ENCODE assay signal across 19 cellular contexts in the genomic region with DNA sequence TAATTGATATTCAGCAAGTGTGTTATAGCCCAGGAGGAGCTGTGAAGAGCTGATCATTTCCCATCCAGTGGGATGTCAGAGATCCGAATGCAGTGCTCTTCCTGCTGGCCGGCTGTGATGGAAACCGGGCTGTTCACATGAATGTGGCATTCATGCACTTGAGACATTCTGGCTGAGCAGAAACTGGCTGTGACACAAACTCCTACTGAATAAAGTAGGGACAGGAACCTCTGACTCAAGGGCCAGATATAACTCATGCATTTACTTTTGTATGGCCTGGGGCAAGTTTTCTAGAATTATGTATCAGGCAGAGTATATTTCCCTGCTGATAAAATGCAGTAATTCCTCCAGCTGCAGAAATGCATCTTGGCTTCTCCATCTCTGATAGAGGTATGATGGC.
"Had no signal": no experiment of that assay in that cellular context is flagged by ENCODE, and none has a peak within 500 bp of the region (broad histone marks: within the 10 kb centered on the region; RNA-seq: fewer than 3 reads in every experiment).

No MANE protein-coding gene starts in this region.

- H3K9me3 ChIP-seq: MG63, SJCRH30 had no signal

- H3K27ac ChIP-seq: SJCRH30 had no signal

- ATAC-seq: Panc1, Right ventricle myocardium inferior, SK-N-SH treated with all-trans-retinoic acid at 6 μM for 48 hours had no signal

- H3K36me3 ChIP-seq: MG63, SJCRH30 had no signal

- H3K4me1 ChIP-seq: SJCRH30 had no signal

- DNase-seq: KBM-7, MG63, NCI-H1092, NCI-H1105 treated with DMSO at 0.1 percent for 48 hours, NCI-H1417 treated with DMSO at 0.1 percent for 48 hours, NCI-H146, NCI-H1694 treated with DMSO at 0.1 percent for 48 hours, NCI-H2029, NCI-H2081 treated with DMSO at 0.1 percent for 48 hours, NCI-H2171, NCI-H226, NCI-H446 treated with DMSO at 0.1 percent for 48 hours, NCI-H510A treated with DMSO at 0.1 percent for 48 hours, NCI-H748 treated with DMSO at 0.1 percent for 48 hours, SHP77 treated with DMSO at 0.1 percent for 48 hours, SJCRH30 had no signal

- H3K27me3 ChIP-seq: MG63, SJCRH30 had no signal

- H3K4me3 ChIP-seq: MG63, SJCRH30 had no signal
